Comparison of ENCODE assay signal across 1 cellular context in genomic region chr12:96617178-96617577, GRCh38.
TF ChIP-seq lines count a peak whose summit lies in the region.

No MANE protein-coding gene starts in this region.

TF ChIP-seq in GM12878, 131 proteins besides CTCF, POLR2A, EP300 and RAD21 (continued from another document):
- TF ChIP-seq, protein P1, sequence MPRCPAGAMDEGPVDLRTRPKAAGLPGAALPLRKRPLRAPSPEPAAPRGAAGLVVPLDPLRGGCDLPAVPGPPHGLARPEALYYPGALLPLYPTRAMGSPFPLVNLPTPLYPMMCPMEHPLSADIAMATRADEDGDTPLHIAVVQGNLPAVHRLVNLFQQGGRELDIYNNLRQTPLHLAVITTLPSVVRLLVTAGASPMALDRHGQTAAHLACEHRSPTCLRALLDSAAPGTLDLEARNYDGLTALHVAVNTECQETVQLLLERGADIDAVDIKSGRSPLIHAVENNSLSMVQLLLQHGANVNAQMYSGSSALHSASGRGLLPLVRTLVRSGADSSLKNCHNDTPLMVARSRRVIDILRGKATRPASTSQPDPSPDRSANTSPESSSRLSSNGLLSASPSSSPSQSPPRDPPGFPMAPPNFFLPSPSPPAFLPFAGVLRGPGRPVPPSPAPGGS (IDR thresholded peaks at IDR 0.05; ENCODE audit: borderline replicate concordance, insufficient read depth, low read depth, low read length, poor library complexity, severe bottlenecking), result no peak
- no peak for TF ChIP-seq E4F1 (IDR thresholded peaks at IDR 0.05; ENCODE audit: borderline replicate concordance, partially characterized antibody)
- no peak for TF ChIP-seq SMAD5 (IDR thresholded peaks at IDR 0.05; ENCODE audit: low read depth)
